1 cellular context compared by ENCODE assay signal in the genomic region with DNA sequence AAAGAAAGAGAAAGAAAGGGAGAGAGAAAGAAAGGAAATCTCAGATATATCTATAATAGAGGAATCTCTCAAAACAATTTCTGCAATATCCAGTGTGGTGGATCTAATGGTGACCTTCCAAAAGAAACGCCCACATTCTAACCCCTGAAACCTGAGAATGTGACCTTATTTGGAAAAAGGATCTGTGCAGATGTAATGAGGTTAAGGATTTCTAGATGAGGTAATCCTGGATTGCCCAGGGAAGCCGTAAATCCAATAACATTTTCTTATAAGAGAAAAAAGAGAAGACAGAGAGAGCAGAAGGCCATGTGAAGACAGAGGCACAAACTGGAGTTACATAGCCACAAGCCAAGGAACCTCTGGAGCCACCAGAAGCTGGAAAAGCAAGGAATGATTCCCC.
TF ChIP-seq lines count a peak whose summit lies in the region.

No MANE protein-coding gene starts in this region.

TF ChIP-seq in SK-N-SH, 30 proteins besides CTCF, POLR2A, EP300 and RAD21 (continued from another document):
- TF ChIP-seq, protein P1, sequence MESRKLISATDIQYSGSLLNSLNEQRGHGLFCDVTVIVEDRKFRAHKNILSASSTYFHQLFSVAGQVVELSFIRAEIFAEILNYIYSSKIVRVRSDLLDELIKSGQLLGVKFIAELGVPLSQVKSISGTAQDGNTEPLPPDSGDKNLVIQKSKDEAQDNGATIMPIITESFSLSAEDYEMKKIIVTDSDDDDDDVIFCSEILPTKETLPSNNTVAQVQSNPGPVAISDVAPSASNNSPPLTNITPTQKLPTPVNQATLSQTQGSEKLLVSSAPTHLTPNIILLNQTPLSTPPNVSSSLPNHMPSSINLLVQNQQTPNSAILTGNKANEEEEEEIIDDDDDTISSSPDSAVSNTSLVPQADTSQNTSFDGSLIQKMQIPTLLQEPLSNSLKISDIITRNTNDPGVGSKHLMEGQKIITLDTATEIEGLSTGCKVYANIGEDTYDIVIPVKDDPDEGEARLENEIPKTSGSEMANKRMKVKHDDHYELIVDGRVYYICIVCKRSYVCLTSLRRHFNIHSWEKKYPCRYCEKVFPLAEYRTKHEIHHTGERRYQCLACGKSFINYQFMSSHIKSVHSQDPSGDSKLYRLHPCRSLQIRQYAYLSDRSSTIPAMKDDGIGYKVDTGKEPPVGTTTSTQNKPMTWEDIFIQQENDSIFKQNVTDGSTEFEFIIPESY (IDR thresholded peaks at IDR 0.05; ENCODE audit: borderline replicate concordance, low read depth), result no peak
